8 cellular contexts compared by ENCODE assay signal in genomic region chr7:30135271-30135550, GRCh38.
DNase-seq lines count a peak whose midpoint lies in the region; ATAC-seq and TF ChIP-seq lines count a peak whose summit lies in the region.

No MANE protein-coding gene starts in this region.

- no peak overlapping the region for H3K9ac ChIP-seq in Loucy (ENCODE audit: low read depth, low read length, poor library complexity, severe bottlenecking)
- H3K9ac ChIP-seq in endocrine pancreas (ENCODE audit: control insufficient read depth, insufficient read depth, low read length): peak overlapping the region; percentile 73
- no peak overlapping the region for H3K9ac ChIP-seq in parathyroid adenoma

- H3K4me1 ChIP-seq in Loucy (ENCODE audit: insufficient read depth, low read length, poor library complexity, severe bottlenecking) (peaks cover 20% of the 10 kb centered on the region), endocrine pancreas (ENCODE audit: control insufficient read depth, insufficient read depth, low read length) (no peaks in the 10 kb centered on the region), parathyroid adenoma (peaks cover 2% of the 10 kb centered on the region)

- ATAC-seq in HG02610 (IDR thresholded peaks at IDR 0.05; ENCODE audit: unreplicated experiment) (no peak), HG02870 (IDR thresholded peaks at IDR 0.05; ENCODE audit: unreplicated experiment) (no peak)

- H4K20me1 ChIP-seq in Loucy (ENCODE audit: insufficient read depth, low read length, poor library complexity, severe bottlenecking): no peaks in the 10 kb centered on the region

- H3F3A ChIP-seq in Loucy (ENCODE audit: low read depth): no peaks in the 10 kb centered on the region

- H3K27me3 ChIP-seq in Loucy (ENCODE audit: insufficient read depth, low read length, poor library complexity, severe bottlenecking) (no peaks in the 10 kb centered on the region), endocrine pancreas (ENCODE audit: control insufficient read depth, insufficient read depth, low read length) (no peaks in the 10 kb centered on the region), parathyroid adenoma (ENCODE audit: control insufficient read depth, insufficient read depth, low read length) (no peaks in the 10 kb centered on the region)

- TF ChIP-seq CTCF in Loucy (conservative IDR thresholded peaks at IDR 0.05; ENCODE audit: low read length) (no peak), parathyroid adenoma (IDR thresholded peaks at IDR 0.05) (no peak)

- H3K36me3 ChIP-seq in Loucy (ENCODE audit: insufficient read depth, low read length) (no peaks in the 10 kb centered on the region), endocrine pancreas (ENCODE audit: control insufficient read depth, insufficient read depth, low read length) (no peaks in the 10 kb centered on the region), parathyroid adenoma (ENCODE audit: control insufficient read depth, insufficient read depth, low read length) (no peaks in the 10 kb centered on the region)

- H3K79me2 ChIP-seq in Loucy (ENCODE audit: insufficient read depth, low read length): no peaks in the 10 kb centered on the region; the same call in 1 of the 2 replicates
- H3K79me2 ChIP-seq in parathyroid adenoma: peaks cover 7% of the 10 kb centered on the region

- H3K27ac ChIP-seq in parathyroid adenoma: peak overlapping the region; percentile 74

- H3K4me2 ChIP-seq in Loucy (ENCODE audit: low read depth, low read length, poor library complexity, severe bottlenecking) (peak overlapping the region; percentile 62), parathyroid adenoma (ENCODE audit: low read length) (peak overlapping the region; percentile 88)

- H3K4me3 ChIP-seq in Loucy (ENCODE audit: low read length, poor library complexity, severe bottlenecking) (peak overlapping the region; percentile 77), endocrine pancreas (ENCODE audit: control insufficient read depth, insufficient read depth, low read length) (no peak overlapping the region), parathyroid adenoma (ENCODE audit: low read depth, low read length) (peak overlapping the region; percentile 55)

- H3K9me2 ChIP-seq in Loucy (replicated peaks; ENCODE audit: low read depth, low read length): no peaks in the 10 kb centered on the region

- DNase-seq in GM19238 (ENCODE audit: insufficient read length, low spot score): peak; percentile 27
- DNase-seq in DMS114 treated with DMSO at 0.1 percent for 48 hours (lab: John Stamatoyannopoulos, UW; ENCODE audit: unreplicated experiment): no peak
- no peak for DNase-seq in OCI-M1 (lab: John Stamatoyannopoulos, UW)

- H2AFZ ChIP-seq in Loucy (ENCODE audit: low read length) (peak overlapping the region; percentile 81; the same call in 1 of the 2 replicates), parathyroid adenoma (peak overlapping the region; percentile 97)

- H3K9me3 ChIP-seq in Loucy (ENCODE audit: insufficient read depth, low read depth, low read length) (no peaks in the 10 kb centered on the region), endocrine pancreas (ENCODE audit: control insufficient read depth, low read length) (no peaks in the 10 kb centered on the region), parathyroid adenoma (ENCODE audit: control insufficient read depth, low read length) (no peaks in the 10 kb centered on the region)
